Comparison of ENCODE assay signal across 21 cellular contexts in the genomic region with DNA sequence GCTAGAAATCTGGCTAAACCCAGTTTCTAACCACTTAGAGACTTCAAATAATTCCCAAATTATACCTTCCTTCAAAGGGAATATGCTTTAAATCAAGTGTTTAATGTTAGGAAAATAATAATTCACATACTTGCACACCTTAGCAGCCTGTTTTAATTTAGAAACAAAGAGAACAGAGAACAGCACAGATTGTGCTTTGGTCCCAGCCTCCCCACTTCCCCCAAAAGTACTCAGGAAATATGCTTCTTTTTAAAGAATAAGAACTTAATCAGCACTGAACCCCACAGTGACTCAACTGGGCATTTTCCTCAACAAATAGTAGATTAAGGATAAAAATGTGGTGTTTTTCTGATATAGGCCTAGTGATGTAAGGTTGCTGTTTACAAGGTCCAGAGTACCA.
"Had no signal": no experiment of that assay in that cellular context is flagged by ENCODE, and none has a peak within 500 bp of the region (broad histone marks: within the 10 kb centered on the region; RNA-seq: fewer than 3 reads in every experiment).

No MANE protein-coding gene starts in this region.

- H3K27ac ChIP-seq: body of pancreas, cardiac muscle cell, right lobe of liver, thoracic aorta, vagina had no signal

- H3K4me1 Mint-ChIP-seq: activated naive CD8-positive, alpha-beta T cell treated with anti-CD3 and anti-CD28 coated beads, Interleukin-2, amount 10 ng/mL, durations not matched to agents 7 days and 5 days; nephron; stimulated activated naive B cell treated with anti-CD40 and anti-IgM and Interleukin-4, amounts not matched to agents 10 μg/mL and 1 μg/mL and 100 μg/mL, for 72 hours had no signal

- H3K4me3 Mint-ChIP-seq: activated CD4-positive, alpha-beta memory T cell treated with anti-CD3 and anti-CD28 coated beads for 36 hours; activated naive CD8-positive, alpha-beta T cell treated with anti-CD3 and anti-CD28 coated beads, Interleukin-2, amount 10 ng/mL, durations not matched to agents 7 days and 5 days; nephron; stimulated activated naive B cell treated with anti-CD40 and anti-IgM and Interleukin-4, amounts not matched to agents 10 μg/mL and 1 μg/mL and 100 μg/mL, for 72 hours; T-helper 1 cell treated with Interleukin-12 subunit alpha and Interleukin-12 subunit beta and Interleukin-4 antibody, amounts not matched to agents 30 μg/mL and 1 μg/mL, for 36 hours; type B pancreatic cell had no signal

- DNase-seq: activated CD4-positive, alpha-beta memory T cell treated with anti-CD3 and anti-CD28 coated beads for 36 hours; activated CD4-positive, alpha-beta T cell treated with anti-CD3 and anti-CD28 coated beads for 48 hours; activated naive CD4-positive, alpha-beta T cell treated with Interleukin-2 at 50 U/mL for 16 hours; activated naive CD8-positive, alpha-beta T cell treated with anti-CD3 and anti-CD28 coated beads, Interleukin-2, amount 10 ng/mL, durations not matched to agents 7 days and 5 days; activated T-cell treated with anti-CD3 and anti-CD28 coated beads, Interleukin-2, amount 50 U/mL, for 48 hours; amniotic stem cell; body of pancreas; effector CD4-positive, alpha-beta T cell; foreskin melanocyte; glutamatergic neuron; right lobe of liver; stimulated activated CD4-positive, alpha-beta T cell treated with anti-CD3 and anti-CD28 coated beads, Interleukin-15, amount 100 ng/mL, for 24 hours; stimulated activated naive B cell treated with anti-CD40 and anti-IgM and Interleukin-4, amounts not matched to agents 10 μg/mL and 1 μg/mL and 100 μg/mL, for 72 hours had no signal

- H3K9me3 Mint-ChIP-seq: T-helper 1 cell treated with Interleukin-12 subunit alpha and Interleukin-12 subunit beta and Interleukin-4 antibody, amounts not matched to agents 30 μg/mL and 1 μg/mL, for 36 hours; type B pancreatic cell had no signal

- H3K36me3 Mint-ChIP-seq: activated CD4-positive, alpha-beta memory T cell treated with anti-CD3 and anti-CD28 coated beads for 36 hours; activated naive CD8-positive, alpha-beta T cell treated with anti-CD3 and anti-CD28 coated beads, Interleukin-2, amount 10 ng/mL, durations not matched to agents 7 days and 5 days; stimulated activated naive B cell treated with anti-CD40 and anti-IgM and Interleukin-4, amounts not matched to agents 10 μg/mL and 1 μg/mL and 100 μg/mL, for 72 hours; type B pancreatic cell had no signal

- FAIRE-seq: endometrium, islet of Langerhans had no signal

- H3K27ac Mint-ChIP-seq: activated CD4-positive, alpha-beta memory T cell treated with anti-CD3 and anti-CD28 coated beads for 36 hours; activated naive CD8-positive, alpha-beta T cell treated with anti-CD3 and anti-CD28 coated beads, Interleukin-2, amount 10 ng/mL, durations not matched to agents 7 days and 5 days; nephron; stimulated activated naive B cell treated with anti-CD40 and anti-IgM and Interleukin-4, amounts not matched to agents 10 μg/mL and 1 μg/mL and 100 μg/mL, for 72 hours; T-helper 1 cell treated with Interleukin-12 subunit alpha and Interleukin-12 subunit beta and Interleukin-4 antibody, amounts not matched to agents 30 μg/mL and 1 μg/mL, for 36 hours; type B pancreatic cell had no signal

- ATAC-seq: body of pancreas; right lobe of liver; stimulated activated naive B cell treated with anti-CD40 and anti-IgM and Interleukin-4, amounts not matched to agents 10 μg/mL and 1 μg/mL and 100 μg/mL, for 72 hours had no signal

- H3K27me3 Mint-ChIP-seq: activated CD4-positive, alpha-beta memory T cell treated with anti-CD3 and anti-CD28 coated beads for 36 hours; activated naive CD8-positive, alpha-beta T cell treated with anti-CD3 and anti-CD28 coated beads, Interleukin-2, amount 10 ng/mL, durations not matched to agents 7 days and 5 days; stimulated activated naive B cell treated with anti-CD40 and anti-IgM and Interleukin-4, amounts not matched to agents 10 μg/mL and 1 μg/mL and 100 μg/mL, for 72 hours; type B pancreatic cell had no signal
